8 cellular contexts compared by ENCODE assay signal in genomic region chr10:97463363-97464132, GRCh38. TPM values are rescaled to one million over a fixed set of nuclear protein-coding genes. Genes with fewer than 3 reads are reported as not detected.
DNase-seq lines count a peak whose midpoint lies in the region; ATAC-seq, FAIRE-seq and TF ChIP-seq lines count a peak whose summit lies in the region.

No MANE protein-coding gene starts in this region.

- H3K4me3 ChIP-seq in mucosa of descending colon = no peak overlapping the region

- ATAC-seq in mucosa of descending colon (peak; percentile 94), HG02970 (IDR thresholded peaks at IDR 0.05; ENCODE audit: low FRiP score, unreplicated experiment) (no peak), HG02588 (IDR thresholded peaks at IDR 0.05; ENCODE audit: unreplicated experiment) (no peak)

- H3K4me1 ChIP-seq in mucosa of descending colon (ENCODE audit: low read depth) = no peaks in the 10 kb centered on the region

- intact Hi-C loops in mucosa of descending colon (cut with DNase I, micrococcal nuclease) = loop anchor here (10.0 kb wide), 1 partner anchor 91 kb away; no protein-coding TSS in a partner anchor

- H3K9me3 ChIP-seq in mucosa of descending colon = no peaks in the 10 kb centered on the region

- peaks cover 5% of the 10 kb centered on the region for H3K36me3 ChIP-seq in mucosa of descending colon (ENCODE audit: low read depth)

- peak; percentile 54 for TF ChIP-seq CTCF in mucosa of descending colon (IDR thresholded peaks at IDR 0.05)

- peak overlapping the region; percentile 64 for H3K27ac ChIP-seq in epithelial cell of prostate

- DNase-seq in A172 (ENCODE audit: low spot score) (peak; percentile 47), NAMALWA (ENCODE audit: low spot score) (peak; percentile 74), epithelial cell of prostate (ENCODE audit: low read depth, low spot score) (no peak), mucosa of descending colon (peak in 1 of 3 donors; percentile 76)
- DNase-seq in activated CD4-positive, alpha-beta T cell treated with anti-CD3 and anti-CD28 coated beads for 4 hours = peak; percentile 18 to 47

- peak; percentile 92 for FAIRE-seq in G401.6 (lab: Jason Lieb, UNC)

RNA-seq across cellular contexts. Expression of gene ZDHHC16, which starts 17.6 kb away (rescaled TPM):
- total RNA-seq in A172 (2014; rRNA removed; shearing (Covaris generic)) = 85.5 and 108 TPM in 2 replicates
- 10 to 100 TPM; 28.8 to 37.0 (median 29.5) TPM for total RNA-seq in mucosa of descending colon

RNA-seq across cellular contexts. Expression of gene EXOSC1, which starts 17.7 kb away (rescaled TPM):
- 101 and 116 TPM in 2 replicates for total RNA-seq in A172 (2014; rRNA removed; shearing (Covaris generic))
- 10 to 100 TPM; 20.7 to 30.9 (median 21.3) TPM for total RNA-seq in mucosa of descending colon

RNA-seq across cellular contexts. Expression of gene MMS19, which starts 34.7 kb away (rescaled TPM):
- total RNA-seq in A172 (2014; rRNA removed; shearing (Covaris generic)) = 90.4 and 105 TPM in 2 replicates
- 10 to 100 TPM; 45.7 to 48.5 (median 47.0) TPM for total RNA-seq in mucosa of descending colon

RNA-seq across cellular contexts. Expression of gene UBTD1, which starts 35.2 kb away (rescaled TPM):
- total RNA-seq in A172 (2014; rRNA removed; shearing (Covaris generic)) = 37.6 and 53.8 TPM in 2 replicates
- total RNA-seq in mucosa of descending colon = 1 to 10 TPM in 2 of 3 donors, under 1 TPM in 1; 0.49 to 7.3 (median 3.4) TPM

RNA-seq across cellular contexts. Expression of gene PGAM1, which starts 37.6 kb away (rescaled TPM):
- total RNA-seq in A172 (2014; rRNA removed; shearing (Covaris generic)) = 967 and 1,053 TPM in 2 replicates
- 100 to 1,000 TPM; 173 to 244 (median 186) TPM for total RNA-seq in mucosa of descending colon
